Comparison of ENCODE assay signal across 8 cellular contexts in the genomic region with DNA sequence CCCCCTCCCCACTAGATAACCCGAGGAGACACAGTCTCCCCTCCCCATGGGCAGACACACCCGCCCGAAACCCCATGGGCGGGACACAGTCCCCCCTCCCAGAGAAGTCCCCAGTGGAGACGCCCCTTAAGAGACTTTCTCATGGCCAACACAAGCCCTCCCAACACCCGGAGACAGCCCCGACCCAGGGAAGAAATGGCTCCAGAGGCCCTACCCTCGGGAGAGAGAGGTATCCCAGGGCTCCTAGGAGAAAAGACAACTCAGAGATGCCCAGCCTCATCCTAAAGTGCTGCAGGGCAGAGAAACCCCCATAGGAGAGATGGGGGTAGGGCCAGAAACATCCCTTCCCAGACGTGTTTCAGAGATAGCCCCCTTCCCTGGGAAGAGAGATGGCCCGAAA. TPM values are rescaled to one million over a fixed set of nuclear protein-coding genes. Genes with fewer than 3 reads are reported as not detected.
DNase-seq lines count a peak whose midpoint lies in the region; ATAC-seq and TF ChIP-seq lines count a peak whose summit lies in the region.

No MANE protein-coding gene starts in this region.

- POLR2A ChIA-PET in activated naive CD8-positive, alpha-beta T cell treated with anti-CD3 and anti-CD28 coated beads, Interleukin-2, amount 10 ng/mL, durations not matched to agents 7 days and 5 days (lab: Charles Lee), result interaction anchor here (0.7 to 2.1 kb wide), 7 partner anchors 25 to 214 kb away, joined by 3 to 14 read pairs (median 5); a partner anchor contains a TSS

- H3K9me3 ChIP-seq in tibial artery, result no peaks in the 10 kb centered on the region
- H3K9me3 ChIP-seq in BE2C, result no peaks in the 10 kb centered on the region

- H3K4me1 ChIP-seq in tibial artery, result peaks cover 0 to 41% (median 28%) of the 10 kb centered on the region in 4 donors
- H3K4me1 ChIP-seq in BE2C, result peaks cover 24% of the 10 kb centered on the region

- H3K27ac ChIP-seq in tibial artery, result peak overlapping the region; percentile 96 to 100

- peak; percentile 41 for DNase-seq in activated T-cell treated with anti-CD3 and anti-CD28 coated beads, Interleukin-2, amount 50 U/mL, for 24 hours
- DNase-seq in activated T-cell treated with anti-CD3 and anti-CD28 coated beads, Interleukin-2, amount 50 U/mL, for 1 hour, result no peak
- DNase-seq in activated naive CD8-positive, alpha-beta T cell treated with anti-CD3 and anti-CD28 coated beads, Interleukin-2, amount 10 ng/mL, durations not matched to agents 7 days and 5 days, result no peak
- DNase-seq in left kidney (ENCODE audit: low read depth, low spot score) (peak; percentile 21), tibial artery (no peak), BE2C (no peak), cortex of kidney (lab: John Stamatoyannopoulos, UW) (no peak)

- peaks cover 0 to 15% (median 10%) of the 10 kb centered on the region in 3 donors for H3K36me3 ChIP-seq in tibial artery
- H3K36me3 ChIP-seq in BE2C, result peaks cover 5% of the 10 kb centered on the region; the same call in 1 of the 2 replicates

- H3K27ac Mint-ChIP-seq in activated T-cell treated with anti-CD3 and anti-CD28 coated beads, Interleukin-2, amount 50 U/mL, for 24 hours, result peak overlapping the region; percentile 52
- peak overlapping the region; percentile 68 for H3K27ac Mint-ChIP-seq in activated naive CD8-positive, alpha-beta T cell treated with anti-CD3 and anti-CD28 coated beads, Interleukin-2, amount 10 ng/mL, durations not matched to agents 7 days and 5 days

- H3K27me3 Mint-ChIP-seq in activated T-cell treated with anti-CD3 and anti-CD28 coated beads, Interleukin-2, amount 50 U/mL, for 24 hours, result no peaks in the 10 kb centered on the region
- H3K27me3 Mint-ChIP-seq in activated naive CD8-positive, alpha-beta T cell treated with anti-CD3 and anti-CD28 coated beads, Interleukin-2, amount 10 ng/mL, durations not matched to agents 7 days and 5 days, result peaks cover 2% of the 10 kb centered on the region

- H3K4me1 Mint-ChIP-seq in activated T-cell treated with anti-CD3 and anti-CD28 coated beads, Interleukin-2, amount 50 U/mL, for 24 hours (ENCODE audit: low read depth), result peaks cover 14% of the 10 kb centered on the region
- H3K4me1 Mint-ChIP-seq in activated naive CD8-positive, alpha-beta T cell treated with anti-CD3 and anti-CD28 coated beads, Interleukin-2, amount 10 ng/mL, durations not matched to agents 7 days and 5 days, result peaks cover 13% of the 10 kb centered on the region

- intact Hi-C loops in tibial artery (cut with DNase I; ENCODE audit: low total_unique reads), result no loop called here

- no peaks in the 10 kb centered on the region for H3K9me3 Mint-ChIP-seq in activated T-cell treated with anti-CD3 and anti-CD28 coated beads, Interleukin-2, amount 50 U/mL, for 24 hours
- H3K9me3 Mint-ChIP-seq in activated naive CD8-positive, alpha-beta T cell treated with anti-CD3 and anti-CD28 coated beads, Interleukin-2, amount 10 ng/mL, durations not matched to agents 7 days and 5 days, result no peaks in the 10 kb centered on the region

- no peak for ATAC-seq in activated naive CD8-positive, alpha-beta T cell treated with anti-CD3 and anti-CD28 coated beads, Interleukin-2, amount 10 ng/mL, durations not matched to agents 7 days and 5 days (ENCODE audit: low read depth)
- ATAC-seq in GM19452 (IDR thresholded peaks at IDR 0.05; ENCODE audit: unreplicated experiment), result no peak

- TF ChIP-seq CTCF in tibial artery (IDR thresholded peaks at IDR 0.05) (no peak), BE2C (IDR thresholded peaks at IDR 0.05; ENCODE audit: low read depth, low read length) (no peak)

- no peaks in the 10 kb centered on the region for H3K27me3 ChIP-seq in tibial artery
- H3K27me3 ChIP-seq in BE2C, result no peaks in the 10 kb centered on the region

- no peaks in the 10 kb centered on the region for H3K36me3 Mint-ChIP-seq in activated T-cell treated with anti-CD3 and anti-CD28 coated beads, Interleukin-2, amount 50 U/mL, for 24 hours (ENCODE audit: low read depth)
- H3K36me3 Mint-ChIP-seq in activated naive CD8-positive, alpha-beta T cell treated with anti-CD3 and anti-CD28 coated beads, Interleukin-2, amount 10 ng/mL, durations not matched to agents 7 days and 5 days, result no peaks in the 10 kb centered on the region

- peak overlapping the region; percentile 89 for H3K4me3 ChIP-seq in tibial artery
- H3K4me3 ChIP-seq in BE2C (ENCODE audit: low read depth, low read length), result no peak overlapping the region

- H3K4me3 Mint-ChIP-seq in activated T-cell treated with anti-CD3 and anti-CD28 coated beads, Interleukin-2, amount 50 U/mL, for 24 hours, result peak overlapping the region; percentile 55
- peak overlapping the region; percentile 59 for H3K4me3 Mint-ChIP-seq in activated naive CD8-positive, alpha-beta T cell treated with anti-CD3 and anti-CD28 coated beads, Interleukin-2, amount 10 ng/mL, durations not matched to agents 7 days and 5 days

RNA-seq across cellular contexts. Expression of a gene that starts 27.4 kb away (rescaled TPM):
- not detected for total RNA-seq in activated naive CD8-positive, alpha-beta T cell treated with anti-CD3 and anti-CD28 coated beads, Interleukin-2, amount 10 ng/mL, durations not matched to agents 7 days and 5 days
- 129 TPM for polyA plus RNA-seq in BE2C (2012; ENCODE audit: insufficient read depth, insufficient read length, low read depth)

Comparison
In these comparisons a context has a peak if more than half of its experiments do, and no peak if none do; other contexts are left out.
1. DNase-seq: peak in activated T-cell treated with anti-CD3 and anti-CD28 coated beads, Interleukin-2, amount 50 U/mL, for 24 hours (single experiment) and left kidney (single experiment); none in activated T-cell treated with anti-CD3 and anti-CD28 coated beads, Interleukin-2, amount 50 U/mL, for 1 hour (single experiment), activated naive CD8-positive, alpha-beta T cell treated with anti-CD3 and anti-CD28 coated beads, Interleukin-2, amount 10 ng/mL, durations not matched to agents 7 days and 5 days (single experiment), tibial artery (0 of 2), BE2C (single experiment) and cortex of kidney (single experiment).